33 cellular contexts compared by ENCODE assay signal in the genomic region with DNA sequence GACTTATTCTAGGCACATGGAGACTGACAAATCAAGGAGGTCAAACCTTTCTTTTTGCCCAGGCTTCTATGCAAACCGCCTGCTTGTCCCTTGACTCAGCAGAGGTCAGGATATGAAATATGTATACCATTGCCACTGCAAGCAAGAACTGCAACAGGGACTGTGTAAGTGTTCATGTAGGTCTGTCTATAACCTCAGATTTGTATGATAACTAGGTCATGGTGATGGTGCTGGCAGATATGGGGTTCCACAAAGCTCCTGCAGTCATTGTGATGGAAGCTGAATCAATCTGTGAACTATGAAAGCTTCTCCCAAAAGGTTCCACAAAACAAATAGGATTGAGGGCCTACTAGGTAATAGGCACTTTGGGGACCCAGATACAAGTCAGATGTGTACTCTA.
"Had no signal": no experiment of that assay in that cellular context is flagged by ENCODE, and none has a peak within 500 bp of the region (broad histone marks: within the 10 kb centered on the region; RNA-seq: fewer than 3 reads in every experiment).

No MANE protein-coding gene starts in this region.

- H3K9me3 ChIP-seq: MG63 had no signal

- H3K4me2 ChIP-seq: KMS-11 had no signal

- DNase-seq: Karpas-422, Kasumi-1, KG1, MG63, MM.1S, MV-4-11, NCI-H1048, NCI-H1092, NCI-H1092 treated with DMSO at 0.1 percent for 48 hours, NCI-H1105, NCI-H1105 treated with DMSO at 0.1 percent for 48 hours, NCI-H1417, NCI-H1417 treated with DMSO at 0.1 percent for 48 hours, NCI-H1436, NCI-H1436 treated with DMSO at 0.1 percent for 48 hours, NCI-H146, NCI-H1694, NCI-H1694 treated with DMSO at 0.1 percent for 48 hours, NCI-H187, NCI-H187 treated with DMSO at 0.1 percent for 48 hours, NCI-H1930, NCI-H2029, NCI-H2029 treated with DMSO at 0.1 percent for 48 hours, NCI-H2081 treated with DMSO at 0.1 percent for 48 hours, NCI-H2107, NCI-H2171, NCI-H2171 treated with DMSO at 0.1 percent for 48 hours, NCI-H2227 treated with DMSO at 0.1 percent for 48 hours, NCI-H226, NCI-H446, NCI-H446 treated with DMSO at 0.1 percent for 48 hours, NCI-H510A had no signal

- H3K27ac ChIP-seq: KMS-11 had no signal

- H3K27me3 ChIP-seq: MG63 had no signal

- H3K9ac ChIP-seq: KMS-11 had no signal

- H3K4me3 ChIP-seq: MG63 had no signal

- H3K36me3 ChIP-seq: MG63 had no signal
